Comparison of ENCODE assay signal across 26 cellular contexts in genomic region chr9:134622896-134623407, GRCh38. TPM values are rescaled to one million over a fixed set of nuclear protein-coding genes. Genes with fewer than 3 reads are reported as not detected.
A peak's percentile ranks its signal among the peaks of the same experiment; 100 is the strongest.
DNase-seq lines count a peak whose midpoint lies in the region; ATAC-seq and TF ChIP-seq lines count a peak whose summit lies in the region.
"Had no signal": no experiment of that assay in that cellular context is flagged by ENCODE, and none has a peak within 500 bp of the region (broad histone marks: within the 10 kb centered on the region; RNA-seq: fewer than 3 reads in every experiment).

No MANE protein-coding gene starts in this region.

- H3K4me1 Mint-ChIP-seq in brain: peaks cover 81% of the 10 kb centered on the region
- H3K4me1 Mint-ChIP-seq: stimulated activated memory B cell treated with anti-CD40 and anti-IgM and Interleukin-4, amounts not matched to agents 10 μg/mL and 1 μg/mL and 100 μg/mL, for 72 hours; T-helper 17 cell had no signal

- TF ChIP-seq CTCF in left ventricle myocardium inferior (IDR thresholded peaks at IDR 0.05; ENCODE audit: borderline replicate concordance) (no peak), brain (conservative IDR thresholded peaks at IDR 0.05) (no peak), osteoblast (IDR thresholded peaks at IDR 0.05; ENCODE audit: extremely low read depth, low read depth, low read length) (no peak), upper lobe of right lung (IDR thresholded peaks at IDR 0.05) (no peak)

- peaks cover 54% of the 10 kb centered on the region for H3K27me3 ChIP-seq in left ventricle myocardium inferior (ENCODE audit: low read depth)
- H3K27me3 ChIP-seq in osteoblast (ENCODE audit: insufficient read depth, low read length): no peaks in the 10 kb centered on the region
- no peaks in the 10 kb centered on the region for H3K27me3 ChIP-seq in upper lobe of right lung
- H3K27me3 ChIP-seq: body of pancreas had no signal

- DNase-seq in left cardiac atrium (peak; percentile 12), left ventricle myocardium inferior (no peak), osteoblast (ENCODE audit: insufficient read length, low spot score, missing footprints) (peak; percentile 69), upper lobe of right lung (peak; percentile 29), activated T-cell treated with anti-CD3 and anti-CD28 coated beads for 4 hours (no peak), EL (no peak), middle frontal gyrus (ENCODE audit: extremely low spot score, low spot score) (no peak)
- DNase-seq: activated CD8-positive, alpha-beta memory T cell treated with anti-CD3 and anti-CD28 coated beads, Interleukin-2, amount 50 U/mL, for 48 hours; Calu3; GOT3; kidney glomerular epithelial cell; NCI-H1105; NCI-H2107; NCI-H524; psoas muscle; stimulated activated CD4-positive, alpha-beta T cell treated with anti-CD3 and anti-CD28 coated beads, Interleukin-2, amount 100 ng/mL, for 24 hours; T-helper 17 cell had no signal

- no peak overlapping the region for H3K4me2 ChIP-seq in osteoblast (ENCODE audit: insufficient read depth, low read length)

- peaks cover 0 to 4% (median 0%) of the 10 kb centered on the region in 5 experiments for H3K9me3 Mint-ChIP-seq in brain
- H3K9me3 Mint-ChIP-seq: mesothelial cell of epicardium; nephron; stimulated activated memory B cell treated with anti-CD40 and anti-IgM and Interleukin-4, amounts not matched to agents 10 μg/mL and 1 μg/mL and 100 μg/mL, for 72 hours had no signal

- H3K4me3 ChIP-seq in left ventricle myocardium inferior (no peak overlapping the region), osteoblast (ENCODE audit: insufficient read depth, low read length) (no peak overlapping the region), upper lobe of right lung (no peak overlapping the region)
- H3K4me3 ChIP-seq: body of pancreas, coronary artery, psoas muscle, thoracic aorta had no signal

- no peaks in the 10 kb centered on the region for H3K9me3 ChIP-seq in left ventricle myocardium inferior (replicated peaks)
- H3K9me3 ChIP-seq in osteoblast (ENCODE audit: low read depth, low read length): no peaks in the 10 kb centered on the region
- no peaks in the 10 kb centered on the region for H3K9me3 ChIP-seq in upper lobe of right lung
- H3K9me3 ChIP-seq: body of pancreas, psoas muscle, thoracic aorta had no signal

- H3K4me3 Mint-ChIP-seq in brain: no peak overlapping the region
- H3K4me3 Mint-ChIP-seq: mesothelial cell of epicardium; nephron; stimulated activated memory B cell treated with anti-CD40 and anti-IgM and Interleukin-4, amounts not matched to agents 10 μg/mL and 1 μg/mL and 100 μg/mL, for 72 hours; T-helper 17 cell had no signal

- H3K27me3 Mint-ChIP-seq in brain: peaks cover 7% of the 10 kb centered on the region

- ATAC-seq in left cardiac atrium (no peak), upper lobe of right lung (no peak)
- ATAC-seq: body of pancreas; Panc1; psoas muscle; stimulated activated memory B cell treated with anti-CD40 and anti-IgM and Interleukin-4, amounts not matched to agents 10 μg/mL and 1 μg/mL and 100 μg/mL, for 72 hours; T-helper 17 cell had no signal

- no peaks in the 10 kb centered on the region for H3K79me2 ChIP-seq in osteoblast (ENCODE audit: insufficient read depth, low read length)

- H3K4me1 ChIP-seq in left ventricle myocardium inferior: peaks cover 5% of the 10 kb centered on the region
- peaks cover 54% of the 10 kb centered on the region for H3K4me1 ChIP-seq in osteoblast (ENCODE audit: insufficient read depth, low read length)
- no peaks in the 10 kb centered on the region for H3K4me1 ChIP-seq in upper lobe of right lung
- H3K4me1 ChIP-seq: body of pancreas, psoas muscle had no signal

- H3K36me3 Mint-ChIP-seq in brain: no peaks in the 10 kb centered on the region
- H3K36me3 Mint-ChIP-seq: mesothelial cell of epicardium; stimulated activated memory B cell treated with anti-CD40 and anti-IgM and Interleukin-4, amounts not matched to agents 10 μg/mL and 1 μg/mL and 100 μg/mL, for 72 hours had no signal

- intact Hi-C loops in left cardiac atrium (cut with DNase I) (no loop called here), left ventricle myocardium inferior (cut with micrococcal nuclease) (no loop called here), upper lobe of right lung (cut with DNase I) (no loop called here)

- H3K27ac ChIP-seq in left ventricle myocardium inferior (replicated peaks): no peak overlapping the region
- H3K27ac ChIP-seq in osteoblast (ENCODE audit: low read depth, low read length): no peak overlapping the region
- no peak overlapping the region for H3K27ac ChIP-seq in upper lobe of right lung
- H3K27ac ChIP-seq: body of pancreas, coronary artery, psoas muscle, thoracic aorta had no signal

- H3K27ac Mint-ChIP-seq in brain: peak overlapping the region in 4 of 5 experiments; percentile 18 to 88 (median 70)
- H3K27ac Mint-ChIP-seq: mesothelial cell of epicardium; nephron; stimulated activated memory B cell treated with anti-CD40 and anti-IgM and Interleukin-4, amounts not matched to agents 10 μg/mL and 1 μg/mL and 100 μg/mL, for 72 hours; T-helper 17 cell had no signal

- no peak overlapping the region for H2AFZ ChIP-seq in osteoblast (ENCODE audit: low read length)

- H3K36me3 ChIP-seq in left ventricle myocardium inferior: no peaks in the 10 kb centered on the region
- H3K36me3 ChIP-seq in osteoblast (ENCODE audit: insufficient read depth, low read length): no peaks in the 10 kb centered on the region
- no peaks in the 10 kb centered on the region for H3K36me3 ChIP-seq in upper lobe of right lung
- H3K36me3 ChIP-seq: thoracic aorta had no signal

- no peaks in the 10 kb centered on the region for H4K20me1 ChIP-seq in osteoblast (ENCODE audit: insufficient read depth, low read length)

RNA-seq across cellular contexts. Expression of gene COL5A1, which starts 18.7 kb away (rescaled TPM):
- total RNA-seq in left cardiac atrium (10 to 100 TPM; 29.8 to 35.2 TPM), left ventricle myocardium inferior (13.9 TPM), osteoblast (571 and 801 TPM in 2 replicates), upper lobe of right lung (37.8 TPM)
- polyA plus RNA-seq in brain (ENCODE audit: insufficient read depth, low read depth, low replicate concordance): 1.6 TPM
- total RNA-seq: Calu3, SK-MEL-5 had no signal

Comparison
In these comparisons a context has a peak if more than half of its experiments do, and no peak if none do; other contexts are left out.
1. DNase-seq: peak in left cardiac atrium (single experiment), osteoblast (single experiment) and upper lobe of right lung (single experiment); none in left ventricle myocardium inferior (single experiment), activated T-cell treated with anti-CD3 and anti-CD28 coated beads for 4 hours (single experiment), EL (single experiment) and middle frontal gyrus (single experiment).
2. RNA of gene COL5A1, which starts 18.7 kb away (total RNA-seq): 571 to 801 TPM in osteoblast; 37.8 TPM in upper lobe of right lung (single experiment), 29.8 to 35.2 TPM in left cardiac atrium and 13.9 TPM in left ventricle myocardium inferior (single experiment); every median in the first group is over 10 times any median in the second.